ENCODE assay signal across 28 cellular contexts in genomic region chr6:159255434-159255951, GRCh38.
"Had no signal": no experiment of that assay in that cellular context is flagged by ENCODE, and none has a peak within 500 bp of the region (broad histone marks: within the 10 kb centered on the region; RNA-seq: fewer than 3 reads in every experiment).

No MANE protein-coding gene starts in this region.

- H3K9me3 ChIP-seq: left lung, pancreas, prostate gland, sigmoid colon, spleen, suprapubic skin, thoracic aorta, tibial artery, uterus had no signal

- H3K4me1 ChIP-seq: pancreas, prostate gland, suprapubic skin, uterus had no signal

- H3K4me1 Mint-ChIP-seq: mesothelial cell of epicardium; stimulated activated effector memory CD8-positive, alpha-beta T cell treated with anti-CD3 and anti-CD28 coated beads, Interleukin-12 subunit alpha, Interleukin-12 subunit beta, amount 100 ng/mL, for 72 hours had no signal

- DNase-seq: hippocampal formation; kidney glomerular epithelial cell; left cardiac atrium; left lung; mesendoderm; naive B cell; nucleus accumbens; pancreas; posterior cingulate gyrus; retina; right cardiac atrium; sigmoid colon; small intestine; spleen; stimulated activated CD4-positive, alpha-beta T cell treated with anti-CD3 and anti-CD28 coated beads, Interleukin-4, amount 100 ng/mL, for 24 hours; stimulated activated naive CD4-positive, alpha-beta T cell; tibial artery; uterus had no signal

- H3K27ac Mint-ChIP-seq: mesothelial cell of epicardium; natural killer cell treated with Interleukin-12 subunit alpha and Interleukin-12 subunit beta and Interleukin-15 and Interleukin-18, amount 100 ng/mL, for 72 hours; stimulated activated effector memory CD8-positive, alpha-beta T cell treated with anti-CD3 and anti-CD28 coated beads, Interleukin-12 subunit alpha, Interleukin-12 subunit beta, amount 100 ng/mL, for 72 hours; stimulated activated naive CD8-positive, alpha-beta T cell treated with anti-CD3 and anti-CD28 coated beads, Interleukin-15, Interleukin-2, amounts not matched to agents 100 ng/mL and 50 ng/mL, for 24 hours; type B pancreatic cell had no signal

- H3K36me3 Mint-ChIP-seq: mesothelial cell of epicardium; naive B cell; natural killer cell treated with Interleukin-12 subunit alpha and Interleukin-12 subunit beta and Interleukin-15 and Interleukin-18, amount 100 ng/mL, for 72 hours; stimulated activated effector memory CD8-positive, alpha-beta T cell treated with anti-CD3 and anti-CD28 coated beads, Interleukin-12 subunit alpha, Interleukin-12 subunit beta, amount 100 ng/mL, for 72 hours; type B pancreatic cell had no signal

- H3K27ac ChIP-seq: left lung, pancreas, prostate gland, sigmoid colon, spleen, suprapubic skin, thoracic aorta, tibial artery, uterus had no signal

- FAIRE-seq: keratinocyte, pancreas, small intestine had no signal

- H3K36me3 ChIP-seq: left lung, pancreas, prostate gland, sigmoid colon, spleen, suprapubic skin, thoracic aorta, tibial artery, uterus had no signal

- H3K4me3 Mint-ChIP-seq: mesothelial cell of epicardium; naive B cell; natural killer cell treated with Interleukin-12 subunit alpha and Interleukin-12 subunit beta and Interleukin-15 and Interleukin-18, amount 100 ng/mL, for 72 hours; stimulated activated effector memory CD8-positive, alpha-beta T cell treated with anti-CD3 and anti-CD28 coated beads, Interleukin-12 subunit alpha, Interleukin-12 subunit beta, amount 100 ng/mL, for 72 hours; stimulated activated naive CD8-positive, alpha-beta T cell treated with anti-CD3 and anti-CD28 coated beads, Interleukin-15, Interleukin-2, amounts not matched to agents 100 ng/mL and 50 ng/mL, for 24 hours; type B pancreatic cell had no signal

- ATAC-seq: left cardiac atrium; left lung; pancreas; right cardiac atrium; stimulated activated effector memory CD8-positive, alpha-beta T cell treated with anti-CD3 and anti-CD28 coated beads, Interleukin-12 subunit alpha, Interleukin-12 subunit beta, amount 100 ng/mL, for 72 hours had no signal

- H3K9me3 Mint-ChIP-seq: natural killer cell treated with Interleukin-12 subunit alpha and Interleukin-12 subunit beta and Interleukin-15 and Interleukin-18, amount 100 ng/mL, for 72 hours; stimulated activated effector memory CD8-positive, alpha-beta T cell treated with anti-CD3 and anti-CD28 coated beads, Interleukin-12 subunit alpha, Interleukin-12 subunit beta, amount 100 ng/mL, for 72 hours; stimulated activated naive CD8-positive, alpha-beta T cell treated with anti-CD3 and anti-CD28 coated beads, Interleukin-15, Interleukin-2, amounts not matched to agents 100 ng/mL and 50 ng/mL, for 24 hours; type B pancreatic cell had no signal

- H3K27me3 ChIP-seq: left lung, pancreas, sigmoid colon, spleen, suprapubic skin, tibial artery had no signal

- H3K4me3 ChIP-seq: left lung, lung, pancreas, prostate gland, sigmoid colon, spleen, suprapubic skin, thoracic aorta, tibial artery, uterus had no signal
